In genomic region chr3:99515891-99516290, GRCh38 we compare ENCODE assay signal across 21 cellular contexts.
"Had no signal": no experiment of that assay in that cellular context is flagged by ENCODE, and none has a peak within 500 bp of the region (broad histone marks: within the 10 kb centered on the region; RNA-seq: fewer than 3 reads in every experiment).

No MANE protein-coding gene starts in this region.

- H3K27ac ChIP-seq: colonic mucosa, dorsolateral prefrontal cortex, esophagus muscularis mucosa, foreskin keratinocyte, gastrocnemius medialis, heart right ventricle, left lung, lower lobe of right lung had no signal

- H3K27me3 ChIP-seq: colonic mucosa, esophagus muscularis mucosa, foreskin keratinocyte, gastrocnemius medialis, heart right ventricle, left lung had no signal

- H3K9me3 ChIP-seq: colonic mucosa, esophagus muscularis mucosa, gastrocnemius medialis, heart right ventricle, left lung, lower lobe of right lung had no signal

- DNase-seq: colonic mucosa; cortex of kidney; dorsolateral prefrontal cortex; effector CD4-positive, alpha-beta T cell; effector memory CD8-positive, alpha-beta T cell; endodermal cell; foreskin keratinocyte; gastrocnemius medialis; glutamatergic neuron; head of caudate nucleus; heart right ventricle; hippocampal formation; left cardiac atrium; left lung; left ventricle myocardium superior; lower lobe of right lung; mammary epithelial cell; mesendoderm; midbrain; naive thymus-derived CD4-positive, alpha-beta T cell had no signal

- H3K4me3 ChIP-seq: colonic mucosa, dorsolateral prefrontal cortex, esophagus muscularis mucosa, gastrocnemius medialis, heart right ventricle, left lung, lower lobe of right lung had no signal

- H3K4me1 ChIP-seq: colonic mucosa, esophagus muscularis mucosa, foreskin keratinocyte, gastrocnemius medialis, left lung, lower lobe of right lung had no signal

- H3K36me3 ChIP-seq: colonic mucosa, esophagus muscularis mucosa, gastrocnemius medialis, heart right ventricle, left lung, lower lobe of right lung had no signal
